Comparison of ENCODE assay signal across 8 cellular contexts in the genomic region with DNA sequence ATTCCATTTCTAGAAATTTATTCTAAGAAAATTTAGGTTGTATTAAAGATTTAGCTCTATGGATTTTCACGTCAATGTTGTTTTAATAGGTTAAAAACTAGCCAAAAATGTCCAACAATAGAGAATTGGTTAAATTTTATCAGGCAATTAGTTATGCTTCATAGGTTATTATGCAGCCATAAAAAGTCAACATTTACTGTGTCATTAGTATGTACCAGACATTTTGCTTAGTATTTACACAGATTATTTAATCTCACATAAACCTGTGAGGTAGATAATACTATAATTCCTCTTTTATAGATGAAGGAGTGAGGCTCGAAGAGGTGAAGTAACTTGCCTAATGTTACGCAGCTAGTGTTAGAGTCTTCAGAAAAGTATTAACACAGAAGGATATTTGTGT. TPM values are rescaled to one million over a fixed set of nuclear protein-coding genes. Genes with fewer than 3 reads are reported as not detected.
DNase-seq lines count a peak whose midpoint lies in the region; ATAC-seq, FAIRE-seq and TF ChIP-seq lines count a peak whose summit lies in the region.

No MANE protein-coding gene starts in this region.

- H3K79me2 ChIP-seq in ACC112 (ENCODE audit: control insufficient read depth, insufficient read depth, low read length, unreplicated experiment), result peaks cover 69% of the 10 kb centered on the region
- H3K79me2 ChIP-seq in GM12878 (ENCODE audit: control insufficient read depth, insufficient read depth, low read length), result peaks cover 77% of the 10 kb centered on the region

- H4K20me1 ChIP-seq in GM12878 (ENCODE audit: control insufficient read depth, insufficient read depth), result peaks cover 2% of the 10 kb centered on the region; the same call in 1 of the 2 replicates

- H3K9me3 ChIP-seq in HEK293 (ENCODE audit: control insufficient read depth, insufficient read depth, low read depth, low read length) (no peaks in the 10 kb centered on the region), GM12878 (replicated peaks; ENCODE audit: control insufficient read depth, insufficient read depth, low read length) (no peaks in the 10 kb centered on the region), mucosa of stomach (ENCODE audit: control insufficient read depth, low read length) (no peaks in the 10 kb centered on the region)

- 0 out of 2 replicates have a peak overlapping the region, but pooled peaks have one; percentile 83 for H3K27ac ChIP-seq in ACC112 (ENCODE audit: low read depth, low read length)
- no peak overlapping the region for H3K27ac ChIP-seq in HEK293 (ENCODE audit: extremely low read depth, low read depth, low read length)
- no peak overlapping the region for H3K27ac ChIP-seq in GM12878 (ENCODE audit: control insufficient read depth, insufficient read depth)

- H3K4me3 ChIP-seq in ACC112 (ENCODE audit: low read depth, low read length) (peak overlapping the region; percentile 84), HEK293 (ENCODE audit: low read depth, low read length) (peak overlapping the region; percentile 81), GM12878 (peak overlapping the region; percentile 91), mucosa of stomach (ENCODE audit: low read length) (peak overlapping the region; percentile 86)

- RAD21 ChIA-PET in GM12878 (lab: Charles Lee; ENCODE audit: unreplicated experiment), result no interaction called here

- DNase-seq in GM12878 (ENCODE audit: low read depth, low spot score) (no peak), foreskin melanocyte (no peak), mesenteric fat pad (ENCODE audit: low spot score) (no peak), HuH-7.5 (ENCODE audit: low spot score) (no peak)

- WGBS in GM12878 (ENCODE audit: insufficient coverage, insufficient replicate concordance, low lambda C conversion rate, missing lambda C conversion rate), result 95% methylated on average over 3 of the region's 3 CpGs

- H3K9ac ChIP-seq in GM12878 (ENCODE audit: control insufficient read depth, insufficient read depth, low read length) (no peak overlapping the region), mucosa of stomach (ENCODE audit: low read length) (no peak overlapping the region)

- H2AFZ ChIP-seq in ACC112 (ENCODE audit: low read length, unreplicated experiment) (no peak overlapping the region), GM12878 (ENCODE audit: control insufficient read depth, low read depth, low read length) (no peak overlapping the region)

- H3K27me3 ChIP-seq in ACC112 (ENCODE audit: insufficient read depth, low read length), result no peaks in the 10 kb centered on the region
- H3K27me3 ChIP-seq in GM12878 (replicated peaks in 1 of 2; ENCODE audit: control insufficient read depth in 2 of 2, insufficient read depth in 2 of 2, low read length in 1 of 2), result no peaks in the 10 kb centered on the region
- H3K27me3 ChIP-seq in mucosa of stomach (ENCODE audit: control insufficient read depth, insufficient read depth, low read length), result no peaks in the 10 kb centered on the region

- no peak for TF ChIP-seq RAD21 in GM12878 (IDR thresholded peaks at IDR 0.05; ENCODE audit: insufficient read depth, low read depth, low read length)

- POLR2A ChIA-PET in HEK293 (lab: Yijun Ruan, JAX) (no interaction called here), GM12878 (lab: Charles Lee) (interaction anchor here (1.1 to 2.2 kb wide), 3 partner anchors 11 to 253 kb away, joined by 3 to 9 read pairs (median 8); partner anchors contain the start of genes EPM2AIP1 and MLH1)

- SMC1A ChIA-PET in GM12878 (lab: Charles Lee; ENCODE audit: uncharacterized antibody, unreplicated experiment), result interaction anchor here (1.0 to 1.6 kb wide), 4 partner anchors 12 to 112 kb away, joined by 3 to 7 read pairs (median 3); no protein-coding TSS in a partner anchor

- H3K4me1 ChIP-seq in ACC112 (ENCODE audit: control insufficient read depth, insufficient read depth, low read length, unreplicated experiment) (peaks cover 51% of the 10 kb centered on the region), HEK293 (ENCODE audit: control insufficient read depth, insufficient read depth, low read length) (no peaks in the 10 kb centered on the region), GM12878 (ENCODE audit: control insufficient read depth, insufficient read depth, low read length) (peaks cover 5% of the 10 kb centered on the region), mucosa of stomach (ENCODE audit: control insufficient read depth, insufficient read depth, low read length) (peaks cover 8% of the 10 kb centered on the region)

- in situ Hi-C loops in GM12878 (cut with MboI), result no loop called here

- no peak for TF ChIP-seq EP300 in GM12878 (IDR thresholded peaks at IDR 0.05; ENCODE audit: borderline replicate concordance in 1 of 2, control insufficient read depth in 1 of 2, low read depth in 2 of 2, low read length in 2 of 2)

- TF ChIP-seq CTCF in HEK293 (tag by site-specific recombination; IDR thresholded peaks at IDR 0.05) (no peak), GM12878 (IDR thresholded peaks at IDR 0.05 in 2 of 3, conservative IDR thresholded peaks at IDR 0.05 in 1 of 3; ENCODE audit: control insufficient read depth in 2 of 3, extremely low read depth in 1 of 3, insufficient read depth in 1 of 3, low read depth in 3 of 3, low read length in 3 of 3) (no peak)

- no peak for TF ChIP-seq POLR2A in GM12878 (IDR thresholded peaks at IDR 0.05; ENCODE audit: low read depth, low read length)

- intact Hi-C loops in GM12878 (cut with micrococcal nuclease; ENCODE audit: unreplicated experiment), result no loop called here

- ATAC-seq in GM12878 (no peak), GM21717 (IDR thresholded peaks at IDR 0.05; ENCODE audit: unreplicated experiment) (no peak)

- no peak for FAIRE-seq in GM12878 (lab: Jason Lieb, UNC)

- TSS peak; percentile 46 for BruUV-seq in GM12878 (replicated peaks; lab: Mats Ljungman, UMichigan)

- CTCF ChIA-PET in HEK293 (lab: Yijun Ruan, JAX), result no interaction called here
- CTCF ChIA-PET in GM12878 (lab: Yijun Ruan, JAX), result interaction anchor here (1.0 to 1.6 kb wide), 3 partner anchors 9 to 286 kb away, joined by 3 to 4 read pairs (median 4); no protein-coding TSS in a partner anchor

- H3K36me3 ChIP-seq in ACC112 (ENCODE audit: insufficient read depth, low read length), result no peaks in the 10 kb centered on the region
- no peaks in the 10 kb centered on the region for H3K36me3 ChIP-seq in HEK293 (ENCODE audit: control insufficient read depth in 2 of 2, insufficient read depth in 1 of 2, low read length in 2 of 2)
- H3K36me3 ChIP-seq in GM12878 (ENCODE audit: control insufficient read depth in 2 of 2, insufficient read depth in 2 of 2, low read length in 1 of 2), result 0 out of 4 replicates have a peak, but pooled peaks cover 0 to 3% of the 10 kb centered on the region in 2 experiments
- H3K36me3 ChIP-seq in mucosa of stomach (ENCODE audit: control insufficient read depth, insufficient read depth, low read length), result no peaks in the 10 kb centered on the region

- H3K4me2 ChIP-seq in GM12878 (ENCODE audit: control insufficient read depth, insufficient read depth), result peak overlapping the region; percentile 77

TF ChIP-seq in HEK293, 187 proteins besides CTCF, POLR2A, EP300 and RAD21 (continues in another document):
- TF ChIP-seq ZNF114 (tag by site-specific recombination; IDR thresholded peaks at IDR 0.05) (no peak), FEZF1 (tag by site-specific recombination; IDR thresholded peaks at IDR 0.05) (0 out of 2 replicates have a peak, but pooled peaks have one; percentile 8)

TF ChIP-seq in GM12878, 131 proteins besides CTCF, POLR2A, EP300 and RAD21 (continues in another document):
- TF ChIP-seq, protein P1, sequence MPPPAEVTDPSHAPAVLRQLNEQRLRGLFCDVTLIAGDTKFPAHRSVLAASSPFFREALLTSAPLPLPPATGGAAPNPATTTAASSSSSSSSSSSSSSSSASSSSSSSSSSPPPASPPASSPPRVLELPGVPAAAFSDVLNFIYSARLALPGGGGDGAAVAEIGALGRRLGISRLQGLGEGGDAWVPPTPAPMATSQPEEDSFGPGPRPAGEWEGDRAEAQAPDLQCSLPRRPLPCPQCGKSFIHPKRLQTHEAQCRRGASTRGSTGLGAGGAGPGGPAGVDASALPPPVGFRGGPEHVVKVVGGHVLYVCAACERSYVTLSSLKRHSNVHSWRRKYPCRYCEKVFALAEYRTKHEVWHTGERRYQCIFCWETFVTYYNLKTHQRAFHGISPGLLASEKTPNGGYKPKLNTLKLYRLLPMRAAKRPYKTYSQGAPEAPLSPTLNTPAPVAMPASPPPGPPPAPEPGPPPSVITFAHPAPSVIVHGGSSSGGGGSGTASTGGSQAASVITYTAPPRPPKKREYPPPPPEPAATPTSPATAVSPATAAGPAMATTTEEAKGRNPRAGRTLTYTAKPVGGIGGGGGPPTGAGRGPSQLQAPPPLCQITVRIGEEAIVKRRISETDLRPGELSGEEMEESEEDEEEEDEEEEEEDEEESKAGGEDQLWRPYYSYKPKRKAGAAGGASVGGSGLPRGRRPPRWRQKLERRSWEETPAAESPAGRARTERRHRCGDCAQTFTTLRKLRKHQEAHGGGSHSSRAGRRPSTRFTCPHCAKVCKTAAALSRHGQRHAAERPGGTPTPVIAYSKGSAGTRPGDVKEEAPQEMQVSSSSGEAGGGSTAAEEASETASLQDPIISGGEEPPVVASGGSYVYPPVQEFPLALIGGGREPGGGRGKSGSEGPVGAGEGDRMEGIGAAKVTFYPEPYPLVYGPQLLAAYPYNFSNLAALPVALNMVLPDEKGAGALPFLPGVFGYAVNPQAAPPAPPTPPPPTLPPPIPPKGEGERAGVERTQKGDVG (CRISPR knock-in tag; IDR thresholded peaks at IDR 0.05), result no peak
- no peak for TF ChIP-seq NRF1 (conservative IDR thresholded peaks at IDR 0.05; ENCODE audit: low read depth, low read length)

RNA-seq across cellular contexts. Expression of gene GOLGA4, which starts 1.9 kb away (rescaled TPM):
- total RNA-seq in GM12878 (2013; cell fraction: nucleolus; rRNA removed), result 232 and 241 TPM in 2 replicates
- total RNA-seq in GM12878 (2014; rRNA removed) (23.5 and 26.1 TPM in 2 replicates), GM12878 (2014; rRNA removed; fragmentation: Illumina TruSeq; extraction: Trizol) (41.6 and 43.9 TPM in 2 replicates), GM12878 (2021) (26.9 and 28.4 TPM in 2 replicates), mesenteric fat pad (140 TPM)
- 10.9 TPM for polyA plus RNA-seq in GM12878 (2011; ENCODE audit: low read depth)
- polyA plus RNA-seq in GM12878 (2011; rRNA removed) (17.9 and 31.3 TPM in 2 replicates), GM12878 (2014; fragmentation: Illumina TruSeq; extraction: Trizol) (23.0 and 31.1 TPM in 2 replicates), GM12878 (2014; fragmentation: Nextera tagmentation; extraction: Ambion mirVana) (10 to 100 TPM in 1 of 2 experiments, 1 to 10 TPM in 1; 8.6 to 12.9 TPM), GM12878 (2014; rRNA removed) (9.9 and 12.5 TPM in 2 replicates), GM12878 (2016; fragmentation: Nextera tagmentation; extraction: Ambion mirVana) (10 to 100 TPM; 32.0 to 35.3 TPM)
- 4.8 and 5.1 TPM in 2 replicates for polyA plus RNA-seq in GM12878 (2011; cell fraction: cytosol; rRNA removed)
- 20.9 and 23.4 TPM in 2 replicates for polyA plus RNA-seq in GM12878 (2011; cell fraction: nucleus; rRNA removed)
- 19.9 and 26.1 TPM in 2 replicates for polyA plus RNA-seq in GM12878 (2012)
- polyA minus RNA-seq in GM12878 (2011; rRNA and poly(A)+ RNA removed), result 20.0 and 24.3 TPM in 2 replicates
- polyA minus RNA-seq in GM12878 (2011; cell fraction: cytosol; rRNA and poly(A)+ RNA removed), result 11.2 and 11.9 TPM in 2 replicates
- 34.9 and 42.2 TPM in 2 replicates for polyA minus RNA-seq in GM12878 (2011; cell fraction: nucleus; rRNA and poly(A)+ RNA removed)
